ENCODE assay signal across 1 cellular context in the genomic region with DNA sequence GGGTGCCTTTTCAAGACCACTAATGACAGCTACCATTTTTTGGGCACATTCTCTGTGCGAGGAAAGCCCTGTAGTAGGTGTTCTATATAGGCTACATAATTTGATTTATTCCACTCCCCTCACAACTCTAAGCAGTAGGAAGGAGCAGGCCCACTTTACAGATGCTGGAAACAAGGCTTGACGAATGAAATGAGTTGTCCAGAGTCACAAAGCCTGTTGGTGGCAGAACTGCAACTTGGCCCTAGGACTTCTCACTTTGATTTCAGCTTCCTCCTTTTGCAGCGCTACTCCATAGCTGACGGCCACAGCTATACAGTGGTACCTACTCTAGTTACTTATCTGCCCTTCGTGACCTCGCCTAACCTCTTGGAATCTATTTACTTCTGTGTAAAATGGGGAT.
TF ChIP-seq lines count a peak whose summit lies in the region.

No MANE protein-coding gene starts in this region.

TF ChIP-seq in GM12878, 131 proteins besides CTCF, POLR2A, EP300 and RAD21:
- TF ChIP-seq, protein P1, sequence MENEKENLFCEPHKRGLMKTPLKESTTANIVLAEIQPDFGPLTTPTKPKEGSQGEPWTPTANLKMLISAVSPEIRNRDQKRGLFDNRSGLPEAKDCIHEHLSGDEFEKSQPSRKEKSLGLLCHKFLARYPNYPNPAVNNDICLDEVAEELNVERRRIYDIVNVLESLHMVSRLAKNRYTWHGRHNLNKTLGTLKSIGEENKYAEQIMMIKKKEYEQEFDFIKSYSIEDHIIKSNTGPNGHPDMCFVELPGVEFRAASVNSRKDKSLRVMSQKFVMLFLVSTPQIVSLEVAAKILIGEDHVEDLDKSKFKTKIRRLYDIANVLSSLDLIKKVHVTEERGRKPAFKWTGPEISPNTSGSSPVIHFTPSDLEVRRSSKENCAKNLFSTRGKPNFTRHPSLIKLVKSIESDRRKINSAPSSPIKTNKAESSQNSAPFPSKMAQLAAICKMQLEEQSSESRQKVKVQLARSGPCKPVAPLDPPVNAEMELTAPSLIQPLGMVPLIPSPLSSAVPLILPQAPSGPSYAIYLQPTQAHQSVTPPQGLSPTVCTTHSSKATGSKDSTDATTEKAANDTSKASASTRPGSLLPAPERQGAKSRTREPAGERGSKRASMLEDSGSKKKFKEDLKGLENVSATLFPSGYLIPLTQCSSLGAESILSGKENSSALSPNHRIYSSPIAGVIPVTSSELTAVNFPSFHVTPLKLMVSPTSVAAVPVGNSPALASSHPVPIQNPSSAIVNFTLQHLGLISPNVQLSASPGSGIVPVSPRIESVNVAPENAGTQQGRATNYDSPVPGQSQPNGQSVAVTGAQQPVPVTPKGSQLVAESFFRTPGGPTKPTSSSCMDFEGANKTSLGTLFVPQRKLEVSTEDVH (IDR thresholded peaks at IDR 0.05; ENCODE audit: low read depth, partially characterized antibody): no peak
- TF ChIP-seq SREBF2 (IDR thresholded peaks at IDR 0.05; ENCODE audit: low read length) (no peak), ZNF622 (IDR thresholded peaks at IDR 0.05) (no peak), JUNB (IDR thresholded peaks at IDR 0.05) (no peak), MEF2A (IDR thresholded peaks at IDR 0.05; ENCODE audit: insufficient read depth, low read depth, low read length) (no peak), WRNIP1 (IDR thresholded peaks at IDR 0.05; ENCODE audit: borderline replicate concordance, low read depth, low read length) (no peak), POLR2AphosphoS5 (IDR thresholded peaks at IDR 0.05; ENCODE audit: low read length) (no peak)
